In genomic region chr3:114213262-114213668, GRCh38 we compare ENCODE assay signal across 1 cellular context.
A peak's percentile ranks its signal among the peaks of the same experiment; 100 is the strongest.
TF ChIP-seq lines count a peak whose summit lies in the region.

No MANE protein-coding gene starts in this region.

TF ChIP-seq in GM12878, 131 proteins besides CTCF, POLR2A, EP300 and RAD21 (continued from another document):
- TF ChIP-seq, protein P1, sequence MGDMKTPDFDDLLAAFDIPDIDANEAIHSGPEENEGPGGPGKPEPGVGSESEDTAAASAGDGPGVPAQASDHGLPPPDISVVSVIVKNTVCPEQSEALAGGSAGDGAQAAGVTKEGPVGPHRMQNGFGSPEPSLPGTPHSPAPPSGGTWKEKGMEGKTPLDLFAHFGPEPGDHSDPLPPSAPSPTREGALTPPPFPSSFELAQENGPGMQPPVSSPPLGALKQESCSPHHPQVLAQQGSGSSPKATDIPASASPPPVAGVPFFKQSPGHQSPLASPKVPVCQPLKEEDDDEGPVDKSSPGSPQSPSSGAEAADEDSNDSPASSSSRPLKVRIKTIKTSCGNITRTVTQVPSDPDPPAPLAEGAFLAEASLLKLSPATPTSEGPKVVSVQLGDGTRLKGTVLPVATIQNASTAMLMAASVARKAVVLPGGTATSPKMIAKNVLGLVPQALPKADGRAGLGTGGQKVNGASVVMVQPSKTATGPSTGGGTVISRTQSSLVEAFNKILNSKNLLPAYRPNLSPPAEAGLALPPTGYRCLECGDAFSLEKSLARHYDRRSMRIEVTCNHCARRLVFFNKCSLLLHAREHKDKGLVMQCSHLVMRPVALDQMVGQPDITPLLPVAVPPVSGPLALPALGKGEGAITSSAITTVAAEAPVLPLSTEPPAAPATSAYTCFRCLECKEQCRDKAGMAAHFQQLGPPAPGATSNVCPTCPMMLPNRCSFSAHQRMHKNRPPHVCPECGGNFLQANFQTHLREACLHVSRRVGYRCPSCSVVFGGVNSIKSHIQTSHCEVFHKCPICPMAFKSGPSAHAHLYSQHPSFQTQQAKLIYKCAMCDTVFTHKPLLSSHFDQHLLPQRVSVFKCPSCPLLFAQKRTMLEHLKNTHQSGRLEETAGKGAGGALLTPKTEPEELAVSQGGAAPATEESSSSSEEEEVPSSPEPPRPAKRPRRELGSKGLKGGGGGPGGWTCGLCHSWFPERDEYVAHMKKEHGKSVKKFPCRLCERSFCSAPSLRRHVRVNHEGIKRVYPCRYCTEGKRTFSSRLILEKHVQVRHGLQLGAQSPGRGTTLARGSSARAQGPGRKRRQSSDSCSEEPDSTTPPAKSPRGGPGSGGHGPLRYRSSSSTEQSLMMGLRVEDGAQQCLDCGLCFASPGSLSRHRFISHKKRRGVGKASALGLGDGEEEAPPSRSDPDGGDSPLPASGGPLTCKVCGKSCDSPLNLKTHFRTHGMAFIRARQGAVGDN (IDR thresholded peaks at IDR 0.05) = no peak
- TF ChIP-seq DPF2 (IDR thresholded peaks at IDR 0.05) (peak; percentile 86), CREB1 (IDR thresholded peaks at IDR 0.05; ENCODE audit: low read depth) (0 out of 2 replicates have a peak, but pooled peaks have one; percentile 40), GABPA (IDR thresholded peaks at IDR 0.05; ENCODE audit: low read depth) (no peak)
TF ChIP-seq in GM12878: peak in this region for 6.
